Comparison of ENCODE assay signal across 27 cellular contexts in the genomic region with DNA sequence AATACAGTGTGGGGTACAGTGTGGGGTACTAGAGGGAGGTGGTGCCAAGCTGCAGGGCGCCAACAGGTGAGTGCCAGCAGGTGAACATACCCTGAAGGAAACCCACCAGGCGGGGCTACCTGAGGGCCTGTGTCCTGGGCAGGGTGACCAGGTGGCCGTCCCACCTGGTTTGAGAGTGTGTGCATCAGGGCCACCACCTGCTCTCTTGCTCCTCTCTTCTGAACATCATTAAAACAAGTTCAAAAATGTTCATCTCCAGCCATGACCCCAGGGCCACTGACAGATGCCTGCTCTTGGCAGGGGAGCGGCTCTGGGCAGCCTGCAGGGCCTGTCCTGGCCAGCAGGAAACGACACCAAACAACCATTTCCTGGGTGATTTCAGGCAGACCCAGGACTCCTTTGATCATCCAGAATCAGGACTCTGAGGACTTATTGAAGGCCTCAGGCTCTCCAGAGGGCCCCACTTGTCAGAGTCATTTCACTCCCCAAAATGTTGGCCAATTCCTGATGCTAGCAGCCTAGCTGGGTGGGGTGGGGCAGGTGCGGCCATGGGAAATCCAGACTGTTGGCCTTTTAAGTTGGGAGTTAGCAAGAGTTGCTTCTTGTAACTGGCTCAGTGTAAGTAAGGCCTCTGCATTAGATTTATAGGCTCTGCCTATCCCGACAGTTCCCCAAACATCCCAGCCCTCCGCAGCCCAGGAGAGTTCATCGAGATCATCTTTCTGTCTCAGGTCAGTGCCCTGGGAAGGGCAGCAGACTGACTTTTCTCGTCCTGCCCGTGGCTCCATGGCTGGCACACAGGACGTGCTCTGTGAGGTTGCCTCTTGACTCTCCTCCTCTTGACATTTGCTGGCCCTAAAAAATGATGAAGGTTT.
DNase-seq lines count a peak whose midpoint lies in the region; ATAC-seq and TF ChIP-seq lines count a peak whose summit lies in the region.
"Had no signal": no experiment of that assay in that cellular context is flagged by ENCODE, and none has a peak within 500 bp of the region (broad histone marks: within the 10 kb centered on the region; RNA-seq: fewer than 3 reads in every experiment).

No MANE protein-coding gene starts in this region.

- H3K4me3 ChIP-seq in choroid plexus epithelial cell (ENCODE audit: low read depth, low read length) (no peak overlapping the region), neuronal stem cell (ENCODE audit: low read length in 2 of 2) (no peak overlapping the region)
- H3K4me3 ChIP-seq: GM23248 had no signal

- peak; percentile 2 for TF ChIP-seq CTCF in choroid plexus epithelial cell (conservative IDR thresholded peaks at IDR 0.05; ENCODE audit: low read depth, low read length)

- H3K27ac Mint-ChIP-seq in activated CD4-positive, alpha-beta memory T cell treated with anti-CD3 and anti-CD28 coated beads, Interleukin-2, amount 10 ng/mL, durations not matched to agents 7 days and 5 days, result no peak overlapping the region
- no peak overlapping the region for H3K27ac Mint-ChIP-seq in activated CD4-positive, alpha-beta memory T cell treated with anti-CD3 and anti-CD28 coated beads for 36 hours

- H3K9ac ChIP-seq in neuronal stem cell (ENCODE audit: low read depth, low read length, poor library complexity), result peak overlapping the region; percentile 45
- H3K9ac ChIP-seq: GM23248 had no signal

- H3K23ac ChIP-seq in neuronal stem cell (ENCODE audit: low read depth, low read length, poor library complexity), result no peak overlapping the region

- H3K14ac ChIP-seq in neuronal stem cell (ENCODE audit: low read length), result no peak overlapping the region

- H2AFZ ChIP-seq in neuronal stem cell (ENCODE audit: low read length), result no peak overlapping the region

- H3K4me3 Mint-ChIP-seq in activated CD4-positive, alpha-beta memory T cell treated with anti-CD3 and anti-CD28 coated beads, Interleukin-2, amount 10 ng/mL, durations not matched to agents 7 days and 5 days, result no peak overlapping the region
- no peak overlapping the region for H3K4me3 Mint-ChIP-seq in activated CD4-positive, alpha-beta memory T cell treated with anti-CD3 and anti-CD28 coated beads for 36 hours
- H3K4me3 Mint-ChIP-seq: CD14-positive monocyte; CD8-positive, alpha-beta memory T cell had no signal

- H3K4me1 ChIP-seq in neuronal stem cell (ENCODE audit: control insufficient read depth in 2 of 2, insufficient read depth in 1 of 2, low read depth in 1 of 2, low read length in 2 of 2), result peaks cover 0 to 1% of the 10 kb centered on the region in 2 donors
- H3K4me1 ChIP-seq: BE2C had no signal

- H3K18ac ChIP-seq in neuronal stem cell (ENCODE audit: low read length), result no peak overlapping the region

- ATAC-seq in HG03045 (IDR thresholded peaks at IDR 0.05; ENCODE audit: unreplicated experiment) (no peak), GM18909 (IDR thresholded peaks at IDR 0.05; ENCODE audit: poor library complexity, unreplicated experiment) (no peak)
- ATAC-seq: Panc1 had no signal

- H3K4me2 ChIP-seq in neuronal stem cell (ENCODE audit: insufficient read depth, low read length, poor library complexity, severe bottlenecking), result no peak overlapping the region

- no peak overlapping the region for H3K27ac ChIP-seq in neuronal stem cell (replicated peaks; ENCODE audit: low read length)
- H3K27ac ChIP-seq: GM23248, RWPE1 had no signal

- no peaks in the 10 kb centered on the region for H3K27me3 ChIP-seq in neuronal stem cell (ENCODE audit: control insufficient read depth in 3 of 3, insufficient read depth in 3 of 3, low read depth in 1 of 3, low read length in 3 of 3)
- H3K27me3 ChIP-seq: BE2C had no signal

- H2AK5ac ChIP-seq in neuronal stem cell (ENCODE audit: low read depth, low read length), result peak overlapping the region; percentile 51

- no peaks in the 10 kb centered on the region for H3K36me3 Mint-ChIP-seq in activated CD4-positive, alpha-beta memory T cell treated with anti-CD3 and anti-CD28 coated beads, Interleukin-2, amount 10 ng/mL, durations not matched to agents 7 days and 5 days (ENCODE audit: low read depth)
- no peaks in the 10 kb centered on the region for H3K36me3 Mint-ChIP-seq in activated CD4-positive, alpha-beta memory T cell treated with anti-CD3 and anti-CD28 coated beads for 36 hours
- H3K36me3 Mint-ChIP-seq: CD14-positive monocyte; CD8-positive, alpha-beta memory T cell had no signal

- POLR2A ChIA-PET in activated CD4-positive, alpha-beta memory T cell treated with anti-CD3 and anti-CD28 coated beads, Interleukin-2, amount 10 ng/mL, durations not matched to agents 7 days and 5 days (lab: Charles Lee), result interaction anchor here (1.5 kb wide), 1 partner anchor 10 kb away, joined by 4 read pairs; no protein-coding TSS in a partner anchor
- POLR2A ChIA-PET in activated CD4-positive, alpha-beta memory T cell treated with anti-CD3 and anti-CD28 coated beads for 36 hours (lab: Charles Lee), result no interaction called here

- H3K4ac ChIP-seq in neuronal stem cell (ENCODE audit: low read length), result no peak overlapping the region

- H2BK15ac ChIP-seq in neuronal stem cell (ENCODE audit: low read length), result no peak overlapping the region

- no peak overlapping the region for H4K91ac ChIP-seq in neuronal stem cell (ENCODE audit: low read depth, low read length, poor library complexity)

- peaks cover 6% of the 10 kb centered on the region for H3K27me3 Mint-ChIP-seq in activated CD4-positive, alpha-beta memory T cell treated with anti-CD3 and anti-CD28 coated beads, Interleukin-2, amount 10 ng/mL, durations not matched to agents 7 days and 5 days
- H3K27me3 Mint-ChIP-seq in activated CD4-positive, alpha-beta memory T cell treated with anti-CD3 and anti-CD28 coated beads for 36 hours, result no peaks in the 10 kb centered on the region

- H3K4me1 Mint-ChIP-seq in activated CD4-positive, alpha-beta memory T cell treated with anti-CD3 and anti-CD28 coated beads, Interleukin-2, amount 10 ng/mL, durations not matched to agents 7 days and 5 days, result peaks cover 4% of the 10 kb centered on the region
- H3K4me1 Mint-ChIP-seq in activated CD4-positive, alpha-beta memory T cell treated with anti-CD3 and anti-CD28 coated beads for 36 hours (ENCODE audit: low read depth), result no peaks in the 10 kb centered on the region

- H3K9me3 ChIP-seq in neuronal stem cell (replicated peaks in 1 of 2; ENCODE audit: control insufficient read depth in 2 of 2, insufficient read depth in 1 of 2, low read depth in 1 of 2, low read length in 2 of 2), result no peaks in the 10 kb centered on the region
- H3K9me3 ChIP-seq: BE2C had no signal

- no peaks in the 10 kb centered on the region for H3K79me1 ChIP-seq in neuronal stem cell (ENCODE audit: low read depth, low read length)

- no peak overlapping the region for H2BK5ac ChIP-seq in neuronal stem cell (ENCODE audit: low read length)

- intact Hi-C loops in activated CD4-positive, alpha-beta memory T cell treated with anti-CD3 and anti-CD28 coated beads for 36 hours (cut with micrococcal nuclease), result no loop called here

- H3K9me3 Mint-ChIP-seq in activated CD4-positive, alpha-beta memory T cell treated with anti-CD3 and anti-CD28 coated beads, Interleukin-2, amount 10 ng/mL, durations not matched to agents 7 days and 5 days, result no peaks in the 10 kb centered on the region
- no peaks in the 10 kb centered on the region for H3K9me3 Mint-ChIP-seq in activated CD4-positive, alpha-beta memory T cell treated with anti-CD3 and anti-CD28 coated beads for 36 hours
- H3K9me3 Mint-ChIP-seq: CD14-positive monocyte; CD8-positive, alpha-beta memory T cell had no signal

- H2BK12ac ChIP-seq in neuronal stem cell (ENCODE audit: low read length), result no peak overlapping the region

- no peak overlapping the region for H2BK120ac ChIP-seq in neuronal stem cell (ENCODE audit: low read depth, low read length)

- peak; percentile 14 for DNase-seq in activated CD4-positive, alpha-beta memory T cell treated with anti-CD3 and anti-CD28 coated beads, Interleukin-2, amount 10 ng/mL, durations not matched to agents 7 days and 5 days
- DNase-seq in activated CD4-positive, alpha-beta memory T cell treated with anti-CD3 and anti-CD28 coated beads for 36 hours, result no peak
- peak; percentile 8 for DNase-seq in ELR (ENCODE audit: low read depth)
- DNase-seq in choroid plexus epithelial cell (ENCODE audit: low read depth), result no peak
- DNase-seq in neuronal stem cell (ENCODE audit: low spot score), result no peak
- DNase-seq in NCI-H187 treated with DMSO at 0.1 percent for 48 hours (lab: John Stamatoyannopoulos, UW), result no peak
- DNase-seq: 8988T; ACHN; BE2C; CD8-positive, alpha-beta memory T cell; DMS 273 treated with DMSO at 0.1 percent for 48 hours; DMS79; EL; GM23248; H7; NCI-H1048; NCI-H1417; NCI-H1694; NCI-H2081; NCI-H2227 treated with DMSO at 0.1 percent for 48 hours; NCI-H526 treated with DMSO at 0.1 percent for 48 hours; SHP77 had no signal

- no peak overlapping the region for H4K8ac ChIP-seq in neuronal stem cell (ENCODE audit: low read depth, low read length)

- CTCF ChIA-PET in activated CD4-positive, alpha-beta memory T cell treated with anti-CD3 and anti-CD28 coated beads, Interleukin-2, amount 10 ng/mL, durations not matched to agents 7 days and 5 days (lab: Charles Lee), result interaction anchor here (0.7 to 3.5 kb wide), 6 partner anchors 11 to 334 kb away, joined by 3 to 78 read pairs (median 12); no protein-coding TSS in a partner anchor
- CTCF ChIA-PET in activated CD4-positive, alpha-beta memory T cell treated with anti-CD3 and anti-CD28 coated beads for 36 hours (lab: Charles Lee), result interaction anchor here (1.2 to 5.4 kb wide), 4 partner anchors 24 to 311 kb away, joined by 3 to 174 read pairs (median 5); no protein-coding TSS in a partner anchor

- WGBS in neuronal stem cell (ENCODE audit: extremely low coverage in 2 of 2, insufficient read length in 2 of 2, insufficient replicate concordance in 1 of 2), 2 donors, result no CpG with 5 or more reads among the region's 12 CpGs

- no peaks in the 10 kb centered on the region for H3K36me3 ChIP-seq in neuronal stem cell (replicated peaks in 1 of 2; ENCODE audit: control insufficient read depth in 2 of 2, insufficient read depth in 2 of 2, low read length in 2 of 2)
- H3K36me3 ChIP-seq: BE2C had no signal

Comparison
In these comparisons a context has a peak if more than half of its experiments do, and no peak if none do; other contexts are left out.
1. DNase-seq: peak in activated CD4-positive, alpha-beta memory T cell treated with anti-CD3 and anti-CD28 coated beads, Interleukin-2, amount 10 ng/mL, durations not matched to agents 7 days and 5 days (single experiment) and ELR (single experiment); none in activated CD4-positive, alpha-beta memory T cell treated with anti-CD3 and anti-CD28 coated beads for 36 hours (single experiment), choroid plexus epithelial cell (single experiment), neuronal stem cell (single experiment) and NCI-H187 treated with DMSO at 0.1 percent for 48 hours (single experiment).